In genomic region chr17:45277216-45277849, GRCh38 we compare ENCODE assay signal across 8 cellular contexts. TPM values are rescaled to one million over a fixed set of nuclear protein-coding genes. Genes with fewer than 3 reads are reported as not detected.
A peak's percentile ranks its signal among the peaks of the same experiment; 100 is the strongest.
DNase-seq lines count a peak whose midpoint lies in the region; ATAC-seq and TF ChIP-seq lines count a peak whose summit lies in the region.

No MANE protein-coding gene starts in this region.

- ATAC-seq in HCT116 (peak; percentile 87), GM19328 (IDR thresholded peaks at IDR 0.05; ENCODE audit: unreplicated experiment) (no peak)
- ATAC-seq in activated CD4-positive, CD25-positive, alpha-beta regulatory T cell treated with anti-CD3 and anti-CD28 coated beads, Interleukin-2, amount 50 U/mL, for 24 hours: peak; percentile 89 to 93
- ATAC-seq in central memory CD8-positive, alpha-beta T cell (replicated peaks; ENCODE audit: extremely low read depth, poor library complexity, severe bottlenecking): peak; percentile 71

- peak overlapping the region; percentile 13 for H3K27ac Mint-ChIP-seq in central memory CD8-positive, alpha-beta T cell (ENCODE audit: low read depth)

- no peaks in the 10 kb centered on the region for H3K9me3 Mint-ChIP-seq in central memory CD8-positive, alpha-beta T cell

- H3K4me3 ChIP-seq in AG10803 (ENCODE audit: low read length) (no peak overlapping the region), HCT116 (replicated peaks in 1 of 2; ENCODE audit: low read depth in 1 of 2, low read length in 2 of 2) (no peak overlapping the region), kidney epithelial cell (ENCODE audit: low read depth, low read length) (no peak overlapping the region)

- H3K36me3 Mint-ChIP-seq in central memory CD8-positive, alpha-beta T cell (ENCODE audit: insufficient read depth): peaks cover 23% of the 10 kb centered on the region

- H3K4me1 Mint-ChIP-seq in central memory CD8-positive, alpha-beta T cell: peaks cover 9% of the 10 kb centered on the region

- TF ChIP-seq CTCF in AG10803 (conservative IDR thresholded peaks at IDR 0.05; ENCODE audit: low read length): peak; percentile 88
- TF ChIP-seq CTCF in HCT116 (IDR thresholded peaks at IDR 0.05 in 2 of 3, conservative IDR thresholded peaks at IDR 0.05 in 1 of 3; ENCODE audit: borderline replicate concordance in 1 of 3, insufficient read depth in 1 of 3, low read depth in 2 of 3, low read length in 2 of 3): peak; percentile 74 to 90 (median 89)
- peak; percentile 82 for TF ChIP-seq CTCF in kidney epithelial cell (IDR thresholded peaks at IDR 0.05; ENCODE audit: insufficient read depth, low read length, poor library complexity, severe bottlenecking)

- RAD21 ChIA-PET in HCT116 (lab: Charles Lee; ENCODE audit: low non-redundant PET in 1 of 2, low total read pairs in 2 of 2, uncharacterized antibody in 2 of 2, unreplicated experiment in 2 of 2): interaction anchor here (0.8 to 1.9 kb wide), 6 partner anchors 40 to 108 kb away, joined by 3 to 17 read pairs (median 3); partner anchors contain the start of gene MAP3K14 (in 1 of the 2)

- BruUV-seq in HCT116 (replicated peaks; lab: Mats Ljungman, UMichigan): no TSS peak

- no peak overlapping the region; the same call in 1 of the 2 replicates for H3K9ac ChIP-seq in HCT116 (ENCODE audit: low read length)

- peak overlapping the region; percentile 30 for H3K4me2 ChIP-seq in HCT116 (ENCODE audit: low read length)

- H3K4me3 Mint-ChIP-seq in central memory CD8-positive, alpha-beta T cell: no peak overlapping the region

- no peak overlapping the region for H2AFZ ChIP-seq in HCT116 (ENCODE audit: low read depth, low read length, poor library complexity, severe bottlenecking)

- DNase-seq in AG10803 (ENCODE audit: low read depth) (peak; percentile 86), HCT116 (ENCODE audit: low read depth, low spot score) (peak; percentile 90), NCI-H510A (lab: John Stamatoyannopoulos, UW) (peak; percentile 72), kidney epithelial cell (ENCODE audit: low read depth) (peak; percentile 66)
- peak; percentile 79 for DNase-seq in central memory CD8-positive, alpha-beta T cell (ENCODE audit: low spot score in 2 of 2)
- DNase-seq in stimulated activated CD4-positive, alpha-beta T cell treated with anti-CD3 and anti-CD28 coated beads, Interleukin-1b, Interleukin-23, amount 100 ng/mL, for 1 hour (ENCODE audit: low read depth in 2 of 2): peak; percentile 75 to 90

- H3K9me3 ChIP-seq in HCT116 (ENCODE audit: control insufficient read depth in 1 of 2, insufficient read depth in 1 of 2, low read depth in 1 of 2, low read length in 2 of 2): no peaks in the 10 kb centered on the region

- peaks cover 17 to 38% of the 10 kb centered on the region in 2 experiments for H3K4me1 ChIP-seq in HCT116 (ENCODE audit: control insufficient read depth in 1 of 2, insufficient read depth in 2 of 2, low read length in 2 of 2)

- H3K27me3 ChIP-seq in HCT116 (ENCODE audit: insufficient read depth, low read length) (no peaks in the 10 kb centered on the region), kidney epithelial cell (ENCODE audit: control insufficient read depth, insufficient read depth, low read length) (no peaks in the 10 kb centered on the region)

- H3K27ac ChIP-seq in HCT116 (ENCODE audit: low read depth, low read length): peak overlapping the region; percentile 36

- TF ChIP-seq POLR2A in HCT116 (IDR thresholded peaks at IDR 0.05; ENCODE audit: borderline replicate concordance, extremely low read depth, insufficient read depth, insufficient read length): no peak

- H4K20me1 ChIP-seq in HCT116 (ENCODE audit: insufficient read depth): no peaks in the 10 kb centered on the region; the same call in 1 of the 2 replicates

- peak; percentile 91 for TF ChIP-seq RAD21 in HCT116 (IDR thresholded peaks at IDR 0.05; ENCODE audit: low read depth)

- CTCF ChIA-PET in HCT116 (lab: Charles Lee): interaction anchor here (0.7 to 5.5 kb wide), 30 partner anchors 9 to 148 kb away, joined by 3 to 115 read pairs (median 4); partner anchors contain the start of genes ACBD4 and MAP3K14

- intact Hi-C loops in HCT116 (cut with micrococcal nuclease): loop anchor here (1.0 to 2.0 kb wide), 2 partner anchors 39 to 108 kb away; partner anchors contain the start of gene MAP3K14

- H3K36me3 ChIP-seq in HCT116 (ENCODE audit: control insufficient read depth in 1 of 2, insufficient read depth in 2 of 2, low read length in 2 of 2) (peaks cover 16 to 29% of the 10 kb centered on the region in 2 experiments), kidney epithelial cell (ENCODE audit: control insufficient read depth, insufficient read depth, low read length) (peaks cover 5% of the 10 kb centered on the region)

- POLR2A ChIA-PET in HCT116 (lab: Charles Lee): interaction anchor here (1.0 kb wide), 1 partner anchor 129 kb away, joined by 3 read pairs; the partner anchor contains the start of gene HEXIM1

- H3K9me2 ChIP-seq in HCT116 (ENCODE audit: insufficient read depth): no peaks in the 10 kb centered on the region

- peaks cover 11% of the 10 kb centered on the region for H3K79me2 ChIP-seq in HCT116 (ENCODE audit: insufficient read depth, low read length)

- no peaks in the 10 kb centered on the region for H3K27me3 Mint-ChIP-seq in central memory CD8-positive, alpha-beta T cell

TF ChIP-seq in HCT116, 20 proteins besides CTCF, POLR2A, EP300 and RAD21:
- TF ChIP-seq SRF (IDR thresholded peaks at IDR 0.05; ENCODE audit: low read depth) (no peak), CBX3 (IDR thresholded peaks at IDR 0.05; ENCODE audit: low read depth) (0 out of 2 replicates have a peak, but pooled peaks have one; percentile 7), ZBTB33 (IDR thresholded peaks at IDR 0.05; ENCODE audit: extremely low read depth, insufficient replicate concordance, low read length) (no peak), SIN3A (IDR thresholded peaks at IDR 0.05; ENCODE audit: low read depth) (no peak), EZH2 (IDR thresholded peaks at IDR 0.05) (no peak), SP1 (IDR thresholded peaks at IDR 0.05; ENCODE audit: low read depth) (no peak), CEBPB (IDR thresholded peaks at IDR 0.05; ENCODE audit: low read depth) (no peak), EZH2phosphoT487 (IDR thresholded peaks at IDR 0.05; ENCODE audit: borderline replicate concordance) (no peak), FOSL1 (IDR thresholded peaks at IDR 0.05; ENCODE audit: low read depth) (no peak), ELF1 (IDR thresholded peaks at IDR 0.05; ENCODE audit: borderline replicate concordance, low read depth) (no peak), JUND (IDR thresholded peaks at IDR 0.05) (no peak), TCF7L2 (IDR thresholded peaks at IDR 0.05; ENCODE audit: borderline replicate concordance, extremely low read depth, insufficient read depth, insufficient read length) (no peak), REST (IDR thresholded peaks at IDR 0.05; ENCODE audit: low read depth) (no peak), EGR1 (IDR thresholded peaks at IDR 0.05; ENCODE audit: low read depth) (no peak), MAX (IDR thresholded peaks at IDR 0.05) (peak; percentile 30; the same call in 1 of the 2 replicates)

RNA-seq across cellular contexts. Expression of gene SPATA32, which starts 15.4 kb away (rescaled TPM):
- total RNA-seq in HCT116 (2021; ENCODE audit: unreplicated experiment) (0.15 TPM), kidney epithelial cell (not detected in 2 replicates)
- polyA plus RNA-seq in HCT116 (2012): 0.05 and 0.16 TPM in 2 replicates

RNA-seq across cellular contexts. Expression of gene MAP3K14, which starts 39.5 kb away (rescaled TPM):
- total RNA-seq in HCT116 (2021; ENCODE audit: unreplicated experiment): 16.4 TPM
- 5.8 and 6.6 TPM in 2 replicates for polyA plus RNA-seq in HCT116 (2012)
- total RNA-seq in kidney epithelial cell: 3.8 and 5.4 TPM in 2 replicates

RNA-seq across cellular contexts. Expression of gene FMNL1, which starts 55.6 kb away (rescaled TPM):
- total RNA-seq in HCT116 (2021; ENCODE audit: unreplicated experiment): 8.2 TPM
- 8.6 and 8.9 TPM in 2 replicates for polyA plus RNA-seq in HCT116 (2012)
- 26.0 and 27.5 TPM in 2 replicates for total RNA-seq in kidney epithelial cell
